In the genomic region with DNA sequence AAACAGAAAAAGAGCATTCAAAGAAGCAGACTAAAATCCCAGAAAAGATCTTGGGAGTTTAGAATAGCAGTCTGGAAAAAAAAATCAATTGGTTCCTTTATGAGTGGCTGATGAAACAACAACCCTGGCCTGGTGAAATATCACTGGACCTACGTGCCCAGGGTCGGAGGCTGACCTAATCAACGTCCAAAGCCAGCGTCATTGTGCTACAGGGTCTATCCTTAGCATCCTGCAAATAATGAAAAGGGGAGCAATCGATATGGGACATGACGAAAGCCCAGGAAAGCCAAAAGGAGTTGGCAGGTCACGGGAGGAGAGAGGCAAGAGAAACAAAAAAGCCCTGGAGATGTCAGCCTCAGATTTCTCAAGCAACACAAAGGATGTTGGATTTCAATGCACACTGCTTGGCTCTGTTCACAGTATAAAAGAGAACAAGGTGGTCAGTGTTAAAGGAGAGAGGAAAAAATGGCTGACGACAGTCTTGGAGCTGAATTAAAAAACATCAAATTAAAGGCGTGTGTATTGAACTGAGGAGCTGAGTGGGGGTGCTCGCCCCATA, we compare ENCODE assay signal across 16 cellular contexts.
"Had no signal": no experiment of that assay in that cellular context is flagged by ENCODE, and none has a peak within 500 bp of the region (broad histone marks: within the 10 kb centered on the region; RNA-seq: fewer than 3 reads in every experiment).

No MANE protein-coding gene starts in this region.

- H3K4me1 Mint-ChIP-seq: activated CD4-positive, alpha-beta T cell treated with anti-CD3 and anti-CD28 coated beads, Interleukin-2, amount 10 ng/mL, durations not matched to agents 24 days and 14 days; stimulated activated memory B cell treated with anti-CD40 and anti-IgM and Interleukin-4, amounts not matched to agents 10 μg/mL and 1 μg/mL and 100 μg/mL, for 72 hours had no signal

- DNase-seq: activated CD4-positive, alpha-beta T cell treated with anti-CD3 and anti-CD28 coated beads, Interleukin-2, amount 10 ng/mL, durations not matched to agents 24 days and 14 days; activated CD4-positive, CD25-positive, alpha-beta regulatory T cell; activated CD8-positive, alpha-beta memory T cell treated with anti-CD3 and anti-CD28 coated beads, Interleukin-2, amount 50 U/mL, for 4 hours; activated CD8-positive, alpha-beta T cell treated with anti-CD3 and anti-CD28 coated beads, Interleukin-2, amount 10 ng/mL, durations not matched to agents 7 days and 5 days; activated gamma-delta T cell treated with Interleukin-2 at 50 U/mL for 16 hours; activated naive CD8-positive, alpha-beta T cell treated with anti-CD3 and anti-CD28 coated beads for 36 hours; activated T-cell treated with anti-CD3 and anti-CD28 coated beads, Interleukin-2, amount 50 U/mL, for 72 hours; aorta; glutamatergic neuron; kidney glomerular epithelial cell; pancreas; stimulated activated CD4-positive, alpha-beta T cell treated with anti-CD3 and anti-CD28 coated beads, Interleukin-2, amount 100 ng/mL, for 48 hours; tibial artery had no signal

- H3K9me3 ChIP-seq: esophagus muscularis mucosa, pancreas, tibial artery had no signal

- ATAC-seq: activated CD8-positive, alpha-beta T cell treated with anti-CD3 and anti-CD28 coated beads, Interleukin-2, amount 10 ng/mL, durations not matched to agents 7 days and 5 days; activated T-cell treated with anti-CD3 and anti-CD28 coated beads, Interleukin-2, amount 50 U/mL, for 72 hours; pancreas; stimulated activated memory B cell treated with anti-CD40 and anti-IgM and Interleukin-4, amounts not matched to agents 10 μg/mL and 1 μg/mL and 100 μg/mL, for 72 hours had no signal

- H3K4me3 Mint-ChIP-seq: activated CD4-positive, alpha-beta T cell treated with anti-CD3 and anti-CD28 coated beads, Interleukin-2, amount 10 ng/mL, durations not matched to agents 24 days and 14 days; activated CD8-positive, alpha-beta T cell treated with anti-CD3 and anti-CD28 coated beads, Interleukin-2, amount 10 ng/mL, durations not matched to agents 7 days and 5 days; activated naive CD8-positive, alpha-beta T cell treated with anti-CD3 and anti-CD28 coated beads for 36 hours; activated T-cell treated with anti-CD3 and anti-CD28 coated beads, Interleukin-2, amount 50 U/mL, for 72 hours; stimulated activated memory B cell treated with anti-CD40 and anti-IgM and Interleukin-4, amounts not matched to agents 10 μg/mL and 1 μg/mL and 100 μg/mL, for 72 hours; T-helper 2 cell treated with Interferon-gamma antibody and Interleukin-4, amounts not matched to agents 5 μg/mL and 100 μg/mL, for 36 hours had no signal

- H3K27ac ChIP-seq: esophagus muscularis mucosa, pancreas, tibial artery had no signal

- H3K27ac Mint-ChIP-seq: activated CD4-positive, alpha-beta T cell treated with anti-CD3 and anti-CD28 coated beads, Interleukin-2, amount 10 ng/mL, durations not matched to agents 24 days and 14 days; activated CD8-positive, alpha-beta T cell treated with anti-CD3 and anti-CD28 coated beads, Interleukin-2, amount 10 ng/mL, durations not matched to agents 7 days and 5 days; activated naive CD8-positive, alpha-beta T cell treated with anti-CD3 and anti-CD28 coated beads for 36 hours; activated T-cell treated with anti-CD3 and anti-CD28 coated beads, Interleukin-2, amount 50 U/mL, for 72 hours; stimulated activated memory B cell treated with anti-CD40 and anti-IgM and Interleukin-4, amounts not matched to agents 10 μg/mL and 1 μg/mL and 100 μg/mL, for 72 hours; T-helper 2 cell treated with Interferon-gamma antibody and Interleukin-4, amounts not matched to agents 5 μg/mL and 100 μg/mL, for 36 hours had no signal

- H3K36me3 Mint-ChIP-seq: activated naive CD8-positive, alpha-beta T cell treated with anti-CD3 and anti-CD28 coated beads for 36 hours; stimulated activated memory B cell treated with anti-CD40 and anti-IgM and Interleukin-4, amounts not matched to agents 10 μg/mL and 1 μg/mL and 100 μg/mL, for 72 hours had no signal

- H3K9me3 Mint-ChIP-seq: activated CD4-positive, alpha-beta T cell treated with anti-CD3 and anti-CD28 coated beads, Interleukin-2, amount 10 ng/mL, durations not matched to agents 24 days and 14 days; activated naive CD8-positive, alpha-beta T cell treated with anti-CD3 and anti-CD28 coated beads for 36 hours; activated T-cell treated with anti-CD3 and anti-CD28 coated beads, Interleukin-2, amount 50 U/mL, for 72 hours; T-helper 2 cell treated with Interferon-gamma antibody and Interleukin-4, amounts not matched to agents 5 μg/mL and 100 μg/mL, for 36 hours had no signal

- H3K4me1 ChIP-seq: pancreas had no signal

- H3K4me3 ChIP-seq: esophagus muscularis mucosa, pancreas, tibial artery had no signal

- H3K27me3 Mint-ChIP-seq: activated CD4-positive, alpha-beta T cell treated with anti-CD3 and anti-CD28 coated beads, Interleukin-2, amount 10 ng/mL, durations not matched to agents 24 days and 14 days had no signal

- H3K36me3 ChIP-seq: esophagus muscularis mucosa, pancreas, tibial artery had no signal

- H3K27me3 ChIP-seq: esophagus muscularis mucosa, tibial artery had no signal
